In the genomic region with DNA sequence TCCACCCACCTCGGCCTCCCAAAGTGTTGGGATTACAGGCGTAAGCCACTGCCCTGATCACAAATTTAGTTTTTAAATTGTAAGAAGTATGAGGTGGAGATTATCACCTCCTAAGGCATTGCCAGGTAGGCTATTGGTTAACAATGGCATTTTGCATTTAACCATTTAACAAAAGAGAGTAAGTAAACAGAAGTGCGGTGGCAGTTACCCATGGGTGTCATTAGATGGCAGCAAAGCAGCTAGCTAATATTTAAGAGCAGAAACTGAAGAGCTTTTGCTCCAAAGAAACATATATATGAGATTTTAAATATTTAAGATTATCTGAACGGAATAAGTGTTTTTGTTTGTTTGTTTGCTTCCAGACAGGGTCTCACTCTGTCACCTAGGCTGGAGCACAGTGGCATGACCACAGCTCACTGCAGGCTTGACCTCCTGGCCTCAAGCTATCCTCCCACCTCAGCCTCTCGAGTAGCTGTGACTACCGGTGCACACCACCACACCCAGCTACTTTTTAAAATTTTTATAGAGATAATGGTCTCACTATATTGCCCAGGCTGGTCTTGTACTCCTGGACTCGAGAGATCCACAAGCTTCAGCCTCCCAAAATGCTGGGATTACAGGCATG, we compare ENCODE assay signal across 9 cellular contexts.
A peak's percentile ranks its signal among the peaks of the same experiment; 100 is the strongest.
DNase-seq lines count a peak whose midpoint lies in the region; ATAC-seq and TF ChIP-seq lines count a peak whose summit lies in the region.
"Had no signal": no experiment of that assay in that cellular context is flagged by ENCODE, and none has a peak within 500 bp of the region (broad histone marks: within the 10 kb centered on the region; RNA-seq: fewer than 3 reads in every experiment).

No MANE protein-coding gene starts in this region.

- no peaks in the 10 kb centered on the region for H3K9me3 Mint-ChIP-seq in Calu3 (ENCODE audit: low read depth, unreplicated experiment)
- H3K9me3 Mint-ChIP-seq: T-helper 1 cell treated with Interleukin-12 subunit alpha and Interleukin-12 subunit beta and Interleukin-4 antibody, amounts not matched to agents 30 μg/mL and 1 μg/mL, for 36 hours had no signal

- H3K36me3 ChIP-seq in MM.1S (replicated peaks; ENCODE audit: insufficient read depth, low read length) (no peaks in the 10 kb centered on the region), SK-N-SH (replicated peaks in 1 of 2; ENCODE audit: control insufficient read depth in 1 of 2, insufficient read depth in 2 of 2, low read length in 1 of 2) (no peaks in the 10 kb centered on the region), upper lobe of right lung (no peaks in the 10 kb centered on the region), suprapubic skin (no peaks in the 10 kb centered on the region)

- peak; percentile 17 for DNase-seq in Calu3
- peak; percentile 78 for DNase-seq in MM.1S
- peak; percentile 64 for DNase-seq in SK-N-SH
- DNase-seq in iPS DF 19.7 (ENCODE audit: low read depth, low spot score): peak; percentile 40
- DNase-seq in upper lobe of right lung: no peak
- DNase-seq in suprapubic skin (ENCODE audit: low spot score in 2 of 2): no peak
- no peak for DNase-seq in Right ventricle myocardium inferior (ENCODE audit: missing footprints)

- H3K9me2 ChIP-seq in MM.1S (replicated peaks; ENCODE audit: insufficient read depth, low read length) (no peaks in the 10 kb centered on the region), SK-N-SH (no peaks in the 10 kb centered on the region)

- TF ChIP-seq EP300 in SK-N-SH (IDR thresholded peaks at IDR 0.05; ENCODE audit: borderline replicate concordance in 1 of 2, low read depth in 1 of 2, low read length in 1 of 2): no peak
- no peak for TF ChIP-seq EP300 in suprapubic skin (IDR thresholded peaks at IDR 0.05)

- H3K4me1 ChIP-seq in MM.1S (ENCODE audit: low read length) (0 out of 2 replicates have a peak, but pooled peaks cover 5% of the 10 kb centered on the region), SK-N-SH (ENCODE audit: control insufficient read depth in 1 of 2, insufficient read depth in 2 of 2, low read depth in 1 of 2, low read length in 1 of 2) (peaks cover 0 to 15% of the 10 kb centered on the region in 2 experiments; a peak in 2 of 4 replicates), upper lobe of right lung (peaks cover 8% of the 10 kb centered on the region), suprapubic skin (peaks cover 7% of the 10 kb centered on the region)

- TF ChIP-seq POLR2A in suprapubic skin (IDR thresholded peaks at IDR 0.05): no peak

- no peaks in the 10 kb centered on the region for H3K79me2 ChIP-seq in MM.1S (ENCODE audit: low read length)
- no peaks in the 10 kb centered on the region for H3K79me2 ChIP-seq in SK-N-SH (ENCODE audit: insufficient read depth)

- WGBS in SK-N-SH (ENCODE audit: low lambda C conversion rate): 47% methylated on average over 7 of the region's 7 CpGs
- 50% methylated on average over 7 of the region's 7 CpGs for WGBS in suprapubic skin

- no peak overlapping the region for H3K4me2 ChIP-seq in MM.1S (ENCODE audit: low read depth, low read length)
- H3K4me2 ChIP-seq in SK-N-SH: no peak overlapping the region

- ATAC-seq in GM19035 (IDR thresholded peaks at IDR 0.05; ENCODE audit: unreplicated experiment): peak; percentile 48
- ATAC-seq in upper lobe of right lung: no peak
- ATAC-seq in Right ventricle myocardium inferior: no peak

- H3K27me3 ChIP-seq in MM.1S (replicated peaks; ENCODE audit: insufficient read depth, low read length): no peaks in the 10 kb centered on the region
- H3K27me3 ChIP-seq in SK-N-SH (ENCODE audit: insufficient read depth): no peaks in the 10 kb centered on the region
- H3K27me3 ChIP-seq in upper lobe of right lung: no peaks in the 10 kb centered on the region
- H3K27me3 ChIP-seq in suprapubic skin: peaks cover 3% of the 10 kb centered on the region

- H3K4me1 Mint-ChIP-seq in Calu3 (ENCODE audit: low read depth, unreplicated experiment): peaks cover 10% of the 10 kb centered on the region

- peak; percentile 90 for TF ChIP-seq RAD21 in SK-N-SH (IDR thresholded peaks at IDR 0.05; ENCODE audit: low read length)

- H3K9me3 ChIP-seq in MM.1S (replicated peaks; ENCODE audit: insufficient read depth, low read length): no peaks in the 10 kb centered on the region
- H3K9me3 ChIP-seq in SK-N-SH: no peaks in the 10 kb centered on the region
- H3K9me3 ChIP-seq in upper lobe of right lung: no peaks in the 10 kb centered on the region
- no peaks in the 10 kb centered on the region for H3K9me3 ChIP-seq in suprapubic skin

- H3K27me3 Mint-ChIP-seq in Calu3 (ENCODE audit: unreplicated experiment): peaks cover 71% of the 10 kb centered on the region

- H3K9ac ChIP-seq in MM.1S (ENCODE audit: low read length) (no peak overlapping the region), SK-N-SH (no peak overlapping the region)

- H3K36me3 Mint-ChIP-seq in Calu3 (ENCODE audit: insufficient read depth, unreplicated experiment): no peaks in the 10 kb centered on the region

- no peak overlapping the region for H3K4me3 Mint-ChIP-seq in Calu3 (ENCODE audit: low read depth, unreplicated experiment)
- H3K4me3 Mint-ChIP-seq: T-helper 1 cell treated with Interleukin-12 subunit alpha and Interleukin-12 subunit beta and Interleukin-4 antibody, amounts not matched to agents 30 μg/mL and 1 μg/mL, for 36 hours had no signal

- POLR2A ChIA-PET in SK-N-SH (lab: Yijun Ruan, JAX): no interaction called here

- intact Hi-C loops in Calu3 (cut with micrococcal nuclease; ENCODE audit: unreplicated experiment): loop anchor here (2.0 to 5.0 kb wide), 3 partner anchors 220 to 698 kb away; no protein-coding TSS in a partner anchor
- intact Hi-C loops in upper lobe of right lung (cut with DNase I): no loop called here
- intact Hi-C loops in Right ventricle myocardium inferior (cut with DNase I): loop anchor here (5.0 to 10.0 kb wide), 2 partner anchors 700 to 1018 kb away; no protein-coding TSS in a partner anchor

- H3K4me3 ChIP-seq in MM.1S (ENCODE audit: low read length) (no peak overlapping the region), SK-N-SH (ENCODE audit: low read depth in 2 of 2, low read length in 1 of 2) (no peak overlapping the region; a peak in 1 of 4 replicates), upper lobe of right lung (no peak overlapping the region), suprapubic skin (no peak overlapping the region)

- H2AFZ ChIP-seq in MM.1S (ENCODE audit: low read length): no peak overlapping the region
- no peak overlapping the region for H2AFZ ChIP-seq in SK-N-SH (ENCODE audit: low read depth)

- H3K27ac ChIP-seq in MM.1S (ENCODE audit: low read length): no peak overlapping the region
- H3K27ac ChIP-seq in SK-N-SH (ENCODE audit: low read depth in 2 of 2, low read length in 1 of 2): no peak overlapping the region
- H3K27ac ChIP-seq in upper lobe of right lung: no peak overlapping the region
- H3K27ac ChIP-seq in suprapubic skin: no peak overlapping the region

- TF ChIP-seq CTCF in Calu3 (IDR thresholded peaks at IDR 0.05; ENCODE audit: unreplicated experiment) (peak; percentile 52), MM.1S (IDR thresholded peaks at IDR 0.05; ENCODE audit: low read length) (peak; percentile 84), SK-N-SH (IDR thresholded peaks at IDR 0.05) (peak; percentile 97), upper lobe of right lung (IDR thresholded peaks at IDR 0.05) (peak; percentile 62), suprapubic skin (IDR thresholded peaks at IDR 0.05) (peak in 1 of 2 donors; percentile 53)

- no TSS peak for BruUV-seq in Calu3 (replicated peaks; lab: Mats Ljungman, UMichigan)

- no peaks in the 10 kb centered on the region for H3F3A ChIP-seq in MM.1S (ENCODE audit: insufficient read depth, low read length)
- no peaks in the 10 kb centered on the region for H3F3A ChIP-seq in SK-N-SH (replicated peaks; ENCODE audit: insufficient read depth)

- H3K27ac Mint-ChIP-seq in Calu3 (ENCODE audit: unreplicated experiment): no peak overlapping the region
- H3K27ac Mint-ChIP-seq: T-helper 1 cell treated with Interleukin-12 subunit alpha and Interleukin-12 subunit beta and Interleukin-4 antibody, amounts not matched to agents 30 μg/mL and 1 μg/mL, for 36 hours had no signal

- H4K20me1 ChIP-seq in MM.1S (ENCODE audit: insufficient read depth, low read length) (no peaks in the 10 kb centered on the region), SK-N-SH (ENCODE audit: insufficient read depth) (no peaks in the 10 kb centered on the region)

- CTCF ChIA-PET in Calu3 (lab: Charles Lee): interaction anchor here (0.9 to 1.3 kb wide), 6 partner anchors 62 to 698 kb away, joined by 3 to 11 read pairs (median 3); no protein-coding TSS in a partner anchor
- CTCF ChIA-PET in SK-N-SH (lab: Yijun Ruan, JAX): interaction anchor here (0.6 to 7.7 kb wide), 40 partner anchors 10 to 1072 kb away, joined by 3 to 61 read pairs (median 4); no protein-coding TSS in a partner anchor

TF ChIP-seq in SK-N-SH, 30 proteins besides CTCF, POLR2A, EP300 and RAD21:
- TF ChIP-seq SMC3 (IDR thresholded peaks at IDR 0.05; ENCODE audit: low read depth, low read length) (peak; percentile 75), RXRA (IDR thresholded peaks at IDR 0.05; ENCODE audit: borderline replicate concordance, low read depth) (no peak), FOXM1 (IDR thresholded peaks at IDR 0.05; ENCODE audit: low read depth) (no peak), NRF1 (IDR thresholded peaks at IDR 0.05; ENCODE audit: low read depth, low read length) (no peak), RFX5 (IDR thresholded peaks at IDR 0.05; ENCODE audit: low read length) (no peak)
- TF ChIP-seq, protein P1, sequence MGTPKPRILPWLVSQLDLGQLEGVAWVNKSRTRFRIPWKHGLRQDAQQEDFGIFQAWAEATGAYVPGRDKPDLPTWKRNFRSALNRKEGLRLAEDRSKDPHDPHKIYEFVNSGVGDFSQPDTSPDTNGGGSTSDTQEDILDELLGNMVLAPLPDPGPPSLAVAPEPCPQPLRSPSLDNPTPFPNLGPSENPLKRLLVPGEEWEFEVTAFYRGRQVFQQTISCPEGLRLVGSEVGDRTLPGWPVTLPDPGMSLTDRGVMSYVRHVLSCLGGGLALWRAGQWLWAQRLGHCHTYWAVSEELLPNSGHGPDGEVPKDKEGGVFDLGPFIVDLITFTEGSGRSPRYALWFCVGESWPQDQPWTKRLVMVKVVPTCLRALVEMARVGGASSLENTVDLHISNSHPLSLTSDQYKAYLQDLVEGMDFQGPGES (IDR thresholded peaks at IDR 0.05; ENCODE audit: low read depth, low read length): no peak

Comparison
In these comparisons a context has a peak if more than half of its experiments do, and no peak if none do; other contexts are left out.
1. DNase-seq: peak in Calu3 (single experiment), MM.1S (single experiment), SK-N-SH (single experiment) and iPS DF 19.7 (single experiment); none in upper lobe of right lung (single experiment), suprapubic skin (0 of 2) and Right ventricle myocardium inferior (single experiment).